8 cellular contexts compared by ENCODE assay signal in genomic region chr6:90294989-90295853, GRCh38. TPM values are rescaled to one million over a fixed set of nuclear protein-coding genes. Genes with fewer than 3 reads are reported as not detected.
DNase-seq lines count a peak whose midpoint lies in the region; ATAC-seq, FAIRE-seq and TF ChIP-seq lines count a peak whose summit lies in the region.

No MANE protein-coding gene starts in this region.

- ATAC-seq in GM18868 (IDR thresholded peaks at IDR 0.05; ENCODE audit: unreplicated experiment): no peak

- CTCF ChIA-PET in activated CD4-positive, alpha-beta memory T cell treated with anti-CD3 and anti-CD28 coated beads, Interleukin-2, amount 10 ng/mL, durations not matched to agents 7 days and 5 days (lab: Charles Lee): interaction anchor here (0.8 to 14.1 kb wide), 13 partner anchors 10 to 1215 kb away, joined by 3 to 281 read pairs (median 5); partner anchors contain the start of gene PNRC1

- peaks cover 2% of the 10 kb centered on the region for H3K27me3 Mint-ChIP-seq in IgD-negative memory B cell
- peaks cover 47% of the 10 kb centered on the region for H3K27me3 Mint-ChIP-seq in activated CD4-positive, alpha-beta memory T cell treated with anti-CD3 and anti-CD28 coated beads, Interleukin-2, amount 10 ng/mL, durations not matched to agents 7 days and 5 days

- peak overlapping the region; percentile 86 to 100 (median 96) for H3K27ac Mint-ChIP-seq in IgD-negative memory B cell
- H3K27ac Mint-ChIP-seq in activated CD4-positive, alpha-beta memory T cell treated with anti-CD3 and anti-CD28 coated beads, Interleukin-2, amount 10 ng/mL, durations not matched to agents 7 days and 5 days: peak overlapping the region; percentile 74

- H3K4me3 ChIP-seq in ectodermal cell (ENCODE audit: insufficient read depth, low read depth, low read length): peak overlapping the region; percentile 65

- H3K36me3 Mint-ChIP-seq in IgD-negative memory B cell: peaks cover 5% of the 10 kb centered on the region
- peaks cover 25% of the 10 kb centered on the region for H3K36me3 Mint-ChIP-seq in activated CD4-positive, alpha-beta memory T cell treated with anti-CD3 and anti-CD28 coated beads, Interleukin-2, amount 10 ng/mL, durations not matched to agents 7 days and 5 days (ENCODE audit: low read depth)

- no peak for FAIRE-seq in GM12892 (lab: Jason Lieb, UNC)

- DNase-seq in GM12892 (ENCODE audit: insufficient read length): peak; percentile 20
- DNase-seq in activated CD4-positive, alpha-beta memory T cell treated with anti-CD3 and anti-CD28 coated beads, Interleukin-2, amount 10 ng/mL, durations not matched to agents 7 days and 5 days: peak; percentile 59
- peak; percentile 69 for DNase-seq in medulla oblongata (ENCODE audit: extremely low spot score)
- DNase-seq in stimulated activated CD4-positive, alpha-beta T cell treated with anti-CD3 and anti-CD28 coated beads, TNF-alpha, amount 100 ng/mL, for 4 hours (ENCODE audit: low read depth in 3 of 3): peak; percentile 57 to 64 (median 63)
- DNase-seq in NAMALWA (ENCODE audit: low spot score): no peak

- H3K9me3 ChIP-seq in ectodermal cell (ENCODE audit: control insufficient read depth, low read length): no peaks in the 10 kb centered on the region

- POLR2A ChIA-PET in activated CD4-positive, alpha-beta memory T cell treated with anti-CD3 and anti-CD28 coated beads, Interleukin-2, amount 10 ng/mL, durations not matched to agents 7 days and 5 days (lab: Charles Lee): interaction anchor here (0.6 to 6.2 kb wide), 26 partner anchors 9 to 1213 kb away, joined by 3 to 101 read pairs (median 4); no protein-coding TSS in a partner anchor

- H3K36me3 ChIP-seq in ectodermal cell (ENCODE audit: control insufficient read depth, insufficient read depth, low read length): no peaks in the 10 kb centered on the region

- peaks cover 17% of the 10 kb centered on the region for H3K4me1 ChIP-seq in ectodermal cell (ENCODE audit: control insufficient read depth, insufficient read depth, low read length)

- no peak overlapping the region for H3K27ac ChIP-seq in ectodermal cell (ENCODE audit: insufficient read depth, low read depth, low read length, poor library complexity, severe bottlenecking)

- TF ChIP-seq POLR2A in GM12892 (IDR thresholded peaks at IDR 0.05; ENCODE audit: low read depth, low read length): no peak

- peaks cover 0 to under 1% (median 0%) of the 10 kb centered on the region in 3 donors for H3K9me3 Mint-ChIP-seq in IgD-negative memory B cell
- H3K9me3 Mint-ChIP-seq in activated CD4-positive, alpha-beta memory T cell treated with anti-CD3 and anti-CD28 coated beads, Interleukin-2, amount 10 ng/mL, durations not matched to agents 7 days and 5 days: no peaks in the 10 kb centered on the region

- WGBS in ectodermal cell, 2 experiments: 0% methylated on average over 79 of the region's 79 CpGs

- H3K4me3 Mint-ChIP-seq in IgD-negative memory B cell: peak overlapping the region; percentile 93 to 100 (median 96)
- peak overlapping the region; percentile 87 for H3K4me3 Mint-ChIP-seq in activated CD4-positive, alpha-beta memory T cell treated with anti-CD3 and anti-CD28 coated beads, Interleukin-2, amount 10 ng/mL, durations not matched to agents 7 days and 5 days

- peaks cover 25 to 48% (median 44%) of the 10 kb centered on the region in 3 donors for H3K4me1 Mint-ChIP-seq in IgD-negative memory B cell
- peaks cover 33% of the 10 kb centered on the region for H3K4me1 Mint-ChIP-seq in activated CD4-positive, alpha-beta memory T cell treated with anti-CD3 and anti-CD28 coated beads, Interleukin-2, amount 10 ng/mL, durations not matched to agents 7 days and 5 days

- peaks cover 31% of the 10 kb centered on the region for H3K27me3 ChIP-seq in ectodermal cell (ENCODE audit: control insufficient read depth, insufficient read depth, low read length, poor library complexity, severe bottlenecking)

RNA-seq across cellular contexts. Expression of gene BACH2, which starts 1.4 kb away (rescaled TPM):
- polyA plus RNA-seq in GM12892 (2012; ENCODE audit: missing spikeins): 0.02 TPM
- polyA plus RNA-seq in IgD-negative memory B cell: 21.2 TPM
- 10 to 100 TPM; 30.3 to 31.1 TPM for total RNA-seq in activated CD4-positive, alpha-beta memory T cell treated with anti-CD3 and anti-CD28 coated beads, Interleukin-2, amount 10 ng/mL, durations not matched to agents 7 days and 5 days
- 9.9 TPM for polyA plus RNA-seq in ectodermal cell (2013, experiment 1 of 4)
- polyA plus RNA-seq in ectodermal cell (2013, experiment 2 of 4): 13.0 TPM
- 7.6 TPM for polyA plus RNA-seq in ectodermal cell (2013, experiment 3 of 4)
- polyA plus RNA-seq in ectodermal cell (2013, experiment 4 of 4): 9.0 TPM
